Comparison of ENCODE assay signal across 8 cellular contexts in the genomic region with DNA sequence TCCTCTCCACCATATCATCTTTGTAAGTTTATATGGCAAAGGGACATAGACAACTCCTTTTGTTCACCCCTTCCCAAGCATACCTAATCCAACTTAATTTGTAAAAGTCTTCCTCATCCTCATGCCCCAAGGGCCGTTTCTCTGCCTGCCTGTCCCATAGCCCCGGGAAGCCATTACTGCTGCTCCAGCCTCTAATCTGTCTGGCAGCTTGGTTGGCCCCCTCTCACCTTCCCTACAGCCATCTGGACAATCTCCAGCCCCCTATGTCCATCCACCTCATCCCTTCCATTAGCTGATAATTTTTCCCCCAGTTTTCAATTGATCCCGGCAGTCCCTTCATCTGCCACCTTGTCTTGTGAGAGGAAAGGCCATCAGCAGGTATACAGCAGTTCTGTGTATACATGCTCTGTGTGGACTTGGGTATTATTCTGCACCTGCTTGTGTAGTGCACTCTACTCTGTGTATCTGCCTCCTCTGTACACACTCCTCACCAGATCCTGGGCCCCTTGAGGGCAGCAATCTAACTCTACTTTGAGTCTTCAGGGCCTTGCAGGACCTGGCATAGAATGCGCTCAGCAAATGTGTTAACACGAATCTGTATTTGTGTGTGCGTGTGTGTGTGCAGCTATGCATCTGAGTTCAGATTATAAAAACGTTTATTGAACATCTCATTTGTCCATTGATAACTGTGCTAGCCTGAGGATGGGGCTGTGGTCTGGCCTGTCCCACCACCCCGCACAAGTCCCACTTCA. TPM values are rescaled to one million over a fixed set of nuclear protein-coding genes. Genes with fewer than 3 reads are reported as not detected.
A peak's percentile ranks its signal among the peaks of the same experiment; 100 is the strongest.
DNase-seq lines count a peak whose midpoint lies in the region; ATAC-seq, FAIRE-seq and TF ChIP-seq lines count a peak whose summit lies in the region.

No MANE protein-coding gene starts in this region.

- no peak for TF ChIP-seq CTCF in kidney (IDR thresholded peaks at IDR 0.05; ENCODE audit: borderline replicate concordance, extremely low read depth, insufficient read depth)

- H3K4me1 ChIP-seq in adipocyte (ENCODE audit: control insufficient read depth, insufficient read depth, low read length) = peaks cover 49% of the 10 kb centered on the region
- peaks cover 31 to 35% of the 10 kb centered on the region in 2 donors for H3K4me1 ChIP-seq in kidney (ENCODE audit: control insufficient read depth in 1 of 2, insufficient read depth in 1 of 2, low read depth in 1 of 2, low read length in 2 of 2)
- peaks cover 62% of the 10 kb centered on the region for H3K4me1 ChIP-seq in thymus (ENCODE audit: control insufficient read depth, insufficient read depth, low read length)

- H3K9me3 ChIP-seq in adipocyte (ENCODE audit: control insufficient read depth, low read length) (no peaks in the 10 kb centered on the region), kidney (ENCODE audit: control insufficient read depth in 1 of 2, low read length in 2 of 2) (no peaks in the 10 kb centered on the region), thymus (ENCODE audit: control insufficient read depth) (peaks cover 2% of the 10 kb centered on the region)

- no peak for ATAC-seq in HG03045 (IDR thresholded peaks at IDR 0.05; ENCODE audit: unreplicated experiment)

- H3K27ac ChIP-seq in kidney (ENCODE audit: low read depth in 2 of 2, low read length in 2 of 2) (peak overlapping the region; percentile 100), thymus (ENCODE audit: low read depth) (peak overlapping the region; percentile 100)

- no peaks in the 10 kb centered on the region for H3K27me3 ChIP-seq in adipocyte (replicated peaks; ENCODE audit: control insufficient read depth, insufficient read depth, low read length)
- H3K27me3 ChIP-seq in thymus (ENCODE audit: control insufficient read depth, insufficient read depth) = no peaks in the 10 kb centered on the region

- intact Hi-C loops in kidney (cut with DNase I) = no loop called here

- no peak for FAIRE-seq in kidney (lab: Jason Lieb, UNC)

- H3K9ac ChIP-seq in adipocyte (ENCODE audit: low read length) (peak overlapping the region; percentile 89), kidney (ENCODE audit: low read length in 2 of 2) (peak overlapping the region; percentile 79 to 88)

- H3K4me3 ChIP-seq in adipocyte (ENCODE audit: low read length) = peak overlapping the region; percentile 68
- peak overlapping the region; percentile 32 to 41 for H3K4me3 ChIP-seq in kidney (ENCODE audit: low read length in 2 of 2)
- H3K4me3 ChIP-seq in thymus (ENCODE audit: low read length) = peak overlapping the region; percentile 49

- peak; percentile 13 for DNase-seq in GF-D8 (lab: John Stamatoyannopoulos, UW)
- DNase-seq in NCI-H146 (lab: John Stamatoyannopoulos, UW) = peak; percentile 45
- DNase-seq in adipocyte (ENCODE audit: low read depth) = peak; percentile 35
- DNase-seq in kidney = peak; percentile 21
- DNase-seq in effector CD4-positive, alpha-beta T cell = no peak
- DNase-seq in retina = no peak

- H3K36me3 ChIP-seq in adipocyte (ENCODE audit: control insufficient read depth, insufficient read depth, low read length, severe bottlenecking) (no peaks in the 10 kb centered on the region), kidney (ENCODE audit: control insufficient read depth in 1 of 2, insufficient read depth in 2 of 2, low read length in 2 of 2) (no peaks in the 10 kb centered on the region), thymus (ENCODE audit: control insufficient read depth, insufficient read depth) (no peaks in the 10 kb centered on the region)

- WGBS in thymus = 36% methylated on average over 8 of the region's 8 CpGs

RNA-seq across cellular contexts. Expression of gene MEF2D, which starts 3.7 kb away (rescaled TPM):
- 49.3 TPM for total RNA-seq in kidney
- polyA plus RNA-seq in kidney (ENCODE audit: insufficient read depth, low read depth, low replicate concordance) (13.7 TPM), thymus (26.3 TPM)

Comparison
In these comparisons a context has a peak if more than half of its experiments do, and no peak if none do; other contexts are left out.
1. DNase-seq: peak in GF-D8 (single experiment), NCI-H146 (single experiment), adipocyte (single experiment) and kidney (single experiment); none in effector CD4-positive, alpha-beta T cell (single experiment) and retina (single experiment).
2. Peak in every context shown above with its lines, with median percentiles within 50 percentile points of each other: H3K4me3 ChIP-seq.